2 cellular contexts compared by ENCODE assay signal in the genomic region with DNA sequence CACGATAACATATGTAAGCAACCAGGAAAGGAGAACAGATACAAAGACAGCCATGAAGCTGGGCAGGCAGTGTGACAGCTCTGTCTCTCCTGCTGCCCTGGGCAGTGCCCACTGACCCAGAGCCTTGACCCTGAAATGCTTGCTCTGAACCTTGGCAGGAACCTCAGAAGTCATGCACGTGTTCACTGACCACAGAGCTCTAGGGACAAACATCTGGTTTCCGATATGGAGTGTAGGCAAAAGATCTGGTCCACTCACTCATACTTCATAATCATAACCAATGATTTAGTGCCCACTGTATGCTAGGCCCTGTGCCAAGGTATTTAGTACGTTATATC.
A peak's percentile ranks its signal among the peaks of the same experiment; 100 is the strongest.
TF ChIP-seq lines count a peak whose summit lies in the region.

No MANE protein-coding gene starts in this region.

TF ChIP-seq in liver, 16 proteins besides CTCF, POLR2A, EP300 and RAD21 (continued from another document):
- peak; percentile 67 to 77 for TF ChIP-seq RXRA (IDR thresholded peaks at IDR 0.05)

TF ChIP-seq in HepG2, 621 proteins besides CTCF, POLR2A, EP300 and RAD21 (continued from another document):
- no peak for TF ChIP-seq SRY (CRISPR knock-in tag; IDR thresholded peaks at IDR 0.05)
- TF ChIP-seq, protein P1, sequence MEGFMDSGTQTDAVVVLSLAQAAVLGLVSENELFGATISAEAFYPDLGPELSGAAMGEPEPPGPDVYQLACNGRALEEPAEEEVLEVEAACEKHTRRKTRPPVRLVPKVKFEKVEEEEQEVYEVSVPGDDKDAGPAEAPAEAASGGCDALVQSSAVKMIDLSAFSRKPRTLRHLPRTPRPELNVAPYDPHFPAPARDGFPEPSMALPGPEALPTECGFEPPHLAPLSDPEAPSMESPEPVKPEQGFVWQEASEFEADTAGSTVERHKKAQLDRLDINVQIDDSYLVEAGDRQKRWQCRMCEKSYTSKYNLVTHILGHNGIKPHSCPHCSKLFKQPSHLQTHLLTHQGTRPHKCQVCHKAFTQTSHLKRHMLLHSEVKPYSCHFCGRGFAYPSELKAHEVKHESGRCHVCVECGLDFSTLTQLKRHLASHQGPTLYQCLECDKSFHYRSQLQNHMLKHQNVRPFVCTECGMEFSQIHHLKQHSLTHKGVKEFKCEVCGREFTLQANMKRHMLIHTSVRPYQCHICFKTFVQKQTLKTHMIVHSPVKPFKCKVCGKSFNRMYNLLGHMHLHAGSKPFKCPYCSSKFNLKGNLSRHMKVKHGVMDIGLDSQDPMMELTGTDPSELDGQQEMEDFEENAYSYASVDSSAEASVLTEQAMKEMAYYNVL (CRISPR knock-in tag; IDR thresholded peaks at IDR 0.05; ENCODE audit: borderline replicate concordance), result no peak
